In genomic region chr4:173448557-173448918, GRCh38 we compare ENCODE assay signal across 1 cellular context.
TF ChIP-seq lines count a peak whose summit lies in the region.

No MANE protein-coding gene starts in this region.

TF ChIP-seq in SK-N-SH, 30 proteins besides CTCF, POLR2A, EP300 and RAD21 (continued from another document):
- TF ChIP-seq IRF3 (IDR thresholded peaks at IDR 0.05; ENCODE audit: low read depth, low read length): no peak
- TF ChIP-seq RCOR1 (IDR thresholded peaks at IDR 0.05; ENCODE audit: low read length): no peak
- no peak for TF ChIP-seq GABPA (IDR thresholded peaks at IDR 0.05; ENCODE audit: low read depth)
